36 cellular contexts compared by ENCODE assay signal in genomic region chr5:138141734-138142133, GRCh38. TPM values are rescaled to one million over a fixed set of nuclear protein-coding genes. Genes with fewer than 3 reads are reported as not detected.
"Had no signal": no experiment of that assay in that cellular context is flagged by ENCODE, and none has a peak within 500 bp of the region (broad histone marks: within the 10 kb centered on the region; RNA-seq: fewer than 3 reads in every experiment).

No MANE protein-coding gene starts in this region.

- H3K36me3 ChIP-seq: adrenal gland, esophagus squamous epithelium had no signal

- H3K27me3 ChIP-seq: adrenal gland, body of pancreas, esophagus squamous epithelium had no signal

- H3K4me3 ChIP-seq: adrenal gland, body of pancreas, esophagus squamous epithelium had no signal

- ATAC-seq: activated CD4-positive, alpha-beta T cell treated with anti-CD3 and anti-CD28 coated beads for 36 hours; activated CD8-positive, alpha-beta memory T cell treated with anti-CD3 and anti-CD28 coated beads, Interleukin-2, amount 10 ng/mL, durations not matched to agents 7 days and 5 days; activated CD8-positive, alpha-beta T cell treated with anti-CD3 and anti-CD28 coated beads, Interleukin-2, amount 10 ng/mL, durations not matched to agents 7 days and 5 days; activated naive CD8-positive, alpha-beta T cell treated with anti-CD3 and anti-CD28 coated beads, Interleukin-2, amount 50 U/mL, for 24 hours; body of pancreas; T-helper 17 cell had no signal

- H3K9me3 ChIP-seq: adrenal gland, body of pancreas, esophagus squamous epithelium had no signal

- H3K27ac ChIP-seq: adrenal gland, body of pancreas had no signal

- DNase-seq: activated CD4-positive, alpha-beta memory T cell treated with anti-CD3 and anti-CD28 coated beads for 36 hours; activated CD4-positive, alpha-beta T cell treated with anti-CD3 and anti-CD28 coated beads for 36 hours; activated CD4-positive, alpha-beta T cell treated with anti-CD3 and anti-CD28 coated beads, Interleukin-2, amount 10 ng/mL, durations not matched to agents 24 days and 14 days; activated CD4-positive, CD25-positive, alpha-beta regulatory T cell; activated CD4-positive, CD25-positive, alpha-beta regulatory T cell treated with anti-CD3 and anti-CD28 coated beads, Interleukin-2, amount 50 U/mL, for 72 hours; activated CD8-positive, alpha-beta memory T cell treated with anti-CD3 and anti-CD28 coated beads, Interleukin-2, amount 10 ng/mL, durations not matched to agents 7 days and 5 days; activated CD8-positive, alpha-beta memory T cell treated with anti-CD3 and anti-CD28 coated beads, Interleukin-2, amount 50 U/mL, for 4 hours; activated CD8-positive, alpha-beta T cell treated with anti-CD3 and anti-CD28 coated beads, Interleukin-2, amount 10 ng/mL, durations not matched to agents 7 days and 5 days; activated effector memory CD4-positive, alpha-beta T cell treated with anti-CD3 and anti-CD28 coated beads, Interleukin-2, amount 50 U/mL, for 16 hours; activated naive CD4-positive, alpha-beta T cell treated with anti-CD3 and anti-CD28 coated beads for 36 hours; activated naive CD8-positive, alpha-beta T cell treated with anti-CD3 and anti-CD28 coated beads for 36 hours; activated naive CD8-positive, alpha-beta T cell treated with anti-CD3 and anti-CD28 coated beads, Interleukin-2, amount 50 U/mL, for 24 hours; activated T-cell treated with anti-CD3 and anti-CD28 coated beads, Interleukin-2, amount 50 U/mL, for 1 hour; activated T-cell treated with anti-CD3 and anti-CD28 coated beads, Interleukin-2, amount 50 U/mL, for 48 hours; adrenal gland; amygdala; aorta; body of pancreas; cortex of kidney; effector CD8-positive, alpha-beta T cell; erythroblast; esophagus squamous epithelium; head of caudate nucleus; hippocampal formation; T-helper 1 cell; T-helper 17 cell; T1000 had no signal

- H3K4me1 ChIP-seq: body of pancreas had no signal

RNA-seq across cellular contexts. Expression of gene NME5, which starts 2.5 kb away (rescaled TPM):
- total RNA-seq: activated CD4-positive, alpha-beta memory T cell treated with anti-CD3 and anti-CD28 coated beads for 36 hours; activated CD4-positive, alpha-beta T cell treated with anti-CD3 and anti-CD28 coated beads for 36 hours; activated CD4-positive, alpha-beta T cell treated with anti-CD3 and anti-CD28 coated beads, Interleukin-2, amount 10 ng/mL, durations not matched to agents 24 days and 14 days; activated CD8-positive, alpha-beta memory T cell treated with anti-CD3 and anti-CD28 coated beads for 36 hours; activated CD8-positive, alpha-beta memory T cell treated with anti-CD3 and anti-CD28 coated beads, Interleukin-2, amount 10 ng/mL, durations not matched to agents 7 days and 5 days; activated CD8-positive, alpha-beta T cell treated with anti-CD3 and anti-CD28 coated beads, Interleukin-2, amount 10 ng/mL, durations not matched to agents 7 days and 5 days; activated naive CD4-positive, alpha-beta T cell treated with anti-CD3 and anti-CD28 coated beads for 36 hours; activated naive CD8-positive, alpha-beta T cell treated with anti-CD3 and anti-CD28 coated beads for 36 hours; activated T-helper 1 cell treated with anti-CD3 and anti-CD28 coated beads, Interleukin-12 subunit alpha, Interleukin-12 subunit beta, Interleukin-2, Interleukin-4 antibody, amounts not matched to agents 30 ng/mL and 10 ng/mL and 1 ng/mL, durations not matched to agents 14 hours and 24 hours and 36 hours; activated T-helper 2 cell treated with anti-CD3 and anti-CD28 coated beads, Interferon-gamma antibody, Interleukin-2, Interleukin-4, amounts not matched to agents 10 μg/mL and 5 μg/mL and 100 μg/mL, durations not matched to agents 14 hours and 24 hours and 36 hours; T-helper 17 cell had no signal

RNA-seq across cellular contexts. Expression of gene WNT8A, which starts 57.9 kb away (rescaled TPM):
- total RNA-seq: activated CD4-positive, alpha-beta memory T cell treated with anti-CD3 and anti-CD28 coated beads for 36 hours; activated CD4-positive, alpha-beta T cell treated with anti-CD3 and anti-CD28 coated beads for 36 hours; activated CD4-positive, alpha-beta T cell treated with anti-CD3 and anti-CD28 coated beads, Interleukin-2, amount 10 ng/mL, durations not matched to agents 24 days and 14 days; activated CD8-positive, alpha-beta memory T cell treated with anti-CD3 and anti-CD28 coated beads for 36 hours; activated CD8-positive, alpha-beta memory T cell treated with anti-CD3 and anti-CD28 coated beads, Interleukin-2, amount 10 ng/mL, durations not matched to agents 7 days and 5 days; activated CD8-positive, alpha-beta T cell treated with anti-CD3 and anti-CD28 coated beads, Interleukin-2, amount 10 ng/mL, durations not matched to agents 7 days and 5 days; activated naive CD4-positive, alpha-beta T cell treated with anti-CD3 and anti-CD28 coated beads for 36 hours; activated naive CD8-positive, alpha-beta T cell treated with anti-CD3 and anti-CD28 coated beads for 36 hours; activated T-helper 1 cell treated with anti-CD3 and anti-CD28 coated beads, Interleukin-12 subunit alpha, Interleukin-12 subunit beta, Interleukin-2, Interleukin-4 antibody, amounts not matched to agents 30 ng/mL and 10 ng/mL and 1 ng/mL, durations not matched to agents 14 hours and 24 hours and 36 hours; activated T-helper 2 cell treated with anti-CD3 and anti-CD28 coated beads, Interferon-gamma antibody, Interleukin-2, Interleukin-4, amounts not matched to agents 10 μg/mL and 5 μg/mL and 100 μg/mL, durations not matched to agents 14 hours and 24 hours and 36 hours; adrenal gland; aorta; body of pancreas; cardiac septum; cerebellum; dermis microvascular lymphatic vessel endothelial cell; endothelial cell of umbilical vein; esophagus squamous epithelium; fibroblast of lung; fibroblast of villous mesenchyme; T-helper 17 cell had no signal
- polyA plus RNA-seq: adrenal gland, aorta, endothelial cell of umbilical vein, fibroblast of lung had no signal
